In the genomic region with DNA sequence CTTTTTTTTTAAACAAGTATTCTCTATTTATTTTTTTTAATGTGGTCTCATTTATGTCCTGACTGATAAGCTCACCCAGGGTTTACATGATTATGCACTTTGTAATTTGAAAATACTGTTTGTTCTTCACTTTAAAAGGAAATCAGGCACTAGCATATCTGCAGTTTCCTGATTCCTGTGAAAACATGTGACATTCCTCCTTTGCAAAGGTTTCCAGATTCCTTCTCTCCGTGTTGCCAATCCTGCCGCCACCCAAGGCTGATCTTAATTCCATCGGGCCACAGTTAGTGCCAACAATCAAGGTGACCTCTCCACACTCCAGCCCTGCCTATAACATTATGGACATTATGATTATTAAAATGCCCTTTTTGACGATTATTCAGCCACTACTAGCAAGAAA, we compare ENCODE assay signal across 2 cellular contexts.
TF ChIP-seq lines count a peak whose summit lies in the region.

No MANE protein-coding gene starts in this region.

TF ChIP-seq in GM23338, 12 proteins besides CTCF, POLR2A, EP300 and RAD21 (continued from another document):
- TF ChIP-seq, protein P1, sequence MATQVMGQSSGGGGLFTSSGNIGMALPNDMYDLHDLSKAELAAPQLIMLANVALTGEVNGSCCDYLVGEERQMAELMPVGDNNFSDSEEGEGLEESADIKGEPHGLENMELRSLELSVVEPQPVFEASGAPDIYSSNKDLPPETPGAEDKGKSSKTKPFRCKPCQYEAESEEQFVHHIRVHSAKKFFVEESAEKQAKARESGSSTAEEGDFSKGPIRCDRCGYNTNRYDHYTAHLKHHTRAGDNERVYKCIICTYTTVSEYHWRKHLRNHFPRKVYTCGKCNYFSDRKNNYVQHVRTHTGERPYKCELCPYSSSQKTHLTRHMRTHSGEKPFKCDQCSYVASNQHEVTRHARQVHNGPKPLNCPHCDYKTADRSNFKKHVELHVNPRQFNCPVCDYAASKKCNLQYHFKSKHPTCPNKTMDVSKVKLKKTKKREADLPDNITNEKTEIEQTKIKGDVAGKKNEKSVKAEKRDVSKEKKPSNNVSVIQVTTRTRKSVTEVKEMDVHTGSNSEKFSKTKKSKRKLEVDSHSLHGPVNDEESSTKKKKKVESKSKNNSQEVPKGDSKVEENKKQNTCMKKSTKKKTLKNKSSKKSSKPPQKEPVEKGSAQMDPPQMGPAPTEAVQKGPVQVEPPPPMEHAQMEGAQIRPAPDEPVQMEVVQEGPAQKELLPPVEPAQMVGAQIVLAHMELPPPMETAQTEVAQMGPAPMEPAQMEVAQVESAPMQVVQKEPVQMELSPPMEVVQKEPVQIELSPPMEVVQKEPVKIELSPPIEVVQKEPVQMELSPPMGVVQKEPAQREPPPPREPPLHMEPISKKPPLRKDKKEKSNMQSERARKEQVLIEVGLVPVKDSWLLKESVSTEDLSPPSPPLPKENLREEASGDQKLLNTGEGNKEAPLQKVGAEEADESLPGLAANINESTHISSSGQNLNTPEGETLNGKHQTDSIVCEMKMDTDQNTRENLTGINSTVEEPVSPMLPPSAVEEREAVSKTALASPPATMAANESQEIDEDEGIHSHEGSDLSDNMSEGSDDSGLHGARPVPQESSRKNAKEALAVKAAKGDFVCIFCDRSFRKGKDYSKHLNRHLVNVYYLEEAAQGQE (IDR thresholded peaks at IDR 0.05; ENCODE audit: unreplicated experiment) = no peak
- TF ChIP-seq STAT1 (IDR thresholded peaks at IDR 0.05; ENCODE audit: unreplicated experiment) = no peak
- TF ChIP-seq CREB1 (CRISPR knock-in tag; IDR thresholded peaks at IDR 0.05; ENCODE audit: low read depth) = no peak
- TF ChIP-seq, protein P2, sequence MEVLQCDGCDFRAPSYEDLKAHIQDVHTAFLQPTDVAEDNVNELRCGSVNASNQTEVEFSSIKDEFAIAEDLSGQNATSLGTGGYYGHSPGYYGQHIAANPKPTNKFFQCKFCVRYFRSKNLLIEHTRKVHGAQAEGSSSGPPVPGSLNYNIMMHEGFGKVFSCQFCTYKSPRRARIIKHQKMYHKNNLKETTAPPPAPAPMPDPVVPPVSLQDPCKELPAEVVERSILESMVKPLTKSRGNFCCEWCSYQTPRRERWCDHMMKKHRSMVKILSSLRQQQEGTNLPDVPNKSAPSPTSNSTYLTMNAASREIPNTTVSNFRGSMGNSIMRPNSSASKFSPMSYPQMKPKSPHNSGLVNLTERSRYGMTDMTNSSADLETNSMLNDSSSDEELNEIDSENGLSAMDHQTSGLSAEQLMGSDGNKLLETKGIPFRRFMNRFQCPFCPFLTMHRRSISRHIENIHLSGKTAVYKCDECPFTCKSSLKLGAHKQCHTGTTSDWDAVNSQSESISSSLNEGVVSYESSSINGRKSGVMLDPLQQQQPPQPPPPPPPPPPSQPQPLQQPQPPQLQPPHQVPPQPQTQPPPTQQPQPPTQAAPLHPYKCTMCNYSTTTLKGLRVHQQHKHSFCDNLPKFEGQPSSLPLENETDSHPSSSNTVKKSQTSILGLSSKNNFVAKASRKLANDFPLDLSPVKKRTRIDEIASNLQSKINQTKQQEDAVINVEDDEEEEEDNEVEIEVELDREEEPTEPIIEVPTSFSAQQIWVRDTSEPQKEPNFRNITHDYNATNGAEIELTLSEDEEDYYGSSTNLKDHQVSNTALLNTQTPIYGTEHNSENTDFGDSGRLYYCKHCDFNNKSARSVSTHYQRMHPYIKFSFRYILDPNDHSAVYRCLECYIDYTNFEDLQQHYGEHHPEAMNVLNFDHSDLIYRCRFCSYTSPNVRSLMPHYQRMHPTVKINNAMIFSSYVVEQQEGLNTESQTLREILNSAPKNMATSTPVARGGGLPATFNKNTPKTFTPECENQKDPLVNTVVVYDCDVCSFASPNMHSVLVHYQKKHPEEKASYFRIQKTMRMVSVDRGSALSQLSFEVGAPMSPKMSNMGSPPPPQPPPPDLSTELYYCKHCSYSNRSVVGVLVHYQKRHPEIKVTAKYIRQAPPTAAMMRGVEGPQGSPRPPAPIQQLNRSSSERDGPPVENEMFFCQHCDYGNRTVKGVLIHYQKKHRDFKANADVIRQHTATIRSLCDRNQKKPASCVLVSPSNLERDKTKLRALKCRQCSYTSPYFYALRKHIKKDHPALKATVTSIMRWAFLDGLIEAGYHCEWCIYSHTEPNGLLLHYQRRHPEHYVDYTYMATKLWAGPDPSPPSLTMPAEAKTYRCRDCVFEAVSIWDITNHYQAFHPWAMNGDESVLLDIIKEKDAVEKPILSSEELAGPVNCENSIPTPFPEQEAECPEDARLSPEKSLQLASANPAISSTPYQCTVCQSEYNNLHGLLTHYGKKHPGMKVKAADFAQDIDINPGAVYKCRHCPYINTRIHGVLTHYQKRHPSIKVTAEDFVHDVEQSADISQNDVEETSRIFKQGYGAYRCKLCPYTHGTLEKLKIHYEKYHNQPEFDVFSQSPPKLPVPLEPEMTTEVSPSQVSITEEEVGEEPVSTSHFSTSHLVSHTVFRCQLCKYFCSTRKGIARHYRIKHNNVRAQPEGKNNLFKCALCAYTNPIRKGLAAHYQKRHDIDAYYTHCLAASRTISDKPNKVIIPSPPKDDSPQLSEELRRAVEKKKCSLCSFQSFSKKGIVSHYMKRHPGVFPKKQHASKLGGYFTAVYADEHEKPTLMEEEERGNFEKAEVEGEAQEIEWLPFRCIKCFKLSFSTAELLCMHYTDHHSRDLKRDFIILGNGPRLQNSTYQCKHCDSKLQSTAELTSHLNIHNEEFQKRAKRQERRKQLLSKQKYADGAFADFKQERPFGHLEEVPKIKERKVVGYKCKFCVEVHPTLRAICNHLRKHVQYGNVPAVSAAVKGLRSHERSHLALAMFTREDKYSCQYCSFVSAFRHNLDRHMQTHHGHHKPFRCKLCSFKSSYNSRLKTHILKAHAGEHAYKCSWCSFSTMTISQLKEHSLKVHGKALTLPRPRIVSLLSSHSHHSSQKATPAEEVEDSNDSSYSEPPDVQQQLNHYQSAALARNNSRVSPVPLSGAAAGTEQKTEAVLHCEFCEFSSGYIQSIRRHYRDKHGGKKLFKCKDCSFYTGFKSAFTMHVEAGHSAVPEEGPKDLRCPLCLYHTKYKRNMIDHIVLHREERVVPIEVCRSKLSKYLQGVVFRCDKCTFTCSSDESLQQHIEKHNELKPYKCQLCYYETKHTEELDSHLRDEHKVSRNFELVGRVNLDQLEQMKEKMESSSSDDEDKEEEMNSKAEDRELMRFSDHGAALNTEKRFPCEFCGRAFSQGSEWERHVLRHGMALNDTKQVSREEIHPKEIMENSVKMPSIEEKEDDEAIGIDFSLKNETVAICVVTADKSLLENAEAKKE (CRISPR knock-in tag; IDR thresholded peaks at IDR 0.05) = no peak
- no peak for TF ChIP-seq EZH2 (IDR thresholded peaks at IDR 0.05; ENCODE audit: low read depth, unreplicated experiment)
- TF ChIP-seq EZH2phosphoT487 (IDR thresholded peaks at IDR 0.05; ENCODE audit: unreplicated experiment) = no peak
- TF ChIP-seq ETS1 (IDR thresholded peaks at IDR 0.05) = no peak
- TF ChIP-seq ZNF114 (CRISPR knock-in tag; IDR thresholded peaks at IDR 0.05) = no peak
- TF ChIP-seq NANOG (IDR thresholded peaks at IDR 0.05; ENCODE audit: borderline replicate concordance) = no peak
- TF ChIP-seq JUNB (IDR thresholded peaks at IDR 0.05; ENCODE audit: unreplicated experiment) = no peak

TF ChIP-seq in WTC11, 78 proteins besides CTCF, POLR2A, EP300 and RAD21 (continued from another document and continues in another):
- TF ChIP-seq, protein P3, sequence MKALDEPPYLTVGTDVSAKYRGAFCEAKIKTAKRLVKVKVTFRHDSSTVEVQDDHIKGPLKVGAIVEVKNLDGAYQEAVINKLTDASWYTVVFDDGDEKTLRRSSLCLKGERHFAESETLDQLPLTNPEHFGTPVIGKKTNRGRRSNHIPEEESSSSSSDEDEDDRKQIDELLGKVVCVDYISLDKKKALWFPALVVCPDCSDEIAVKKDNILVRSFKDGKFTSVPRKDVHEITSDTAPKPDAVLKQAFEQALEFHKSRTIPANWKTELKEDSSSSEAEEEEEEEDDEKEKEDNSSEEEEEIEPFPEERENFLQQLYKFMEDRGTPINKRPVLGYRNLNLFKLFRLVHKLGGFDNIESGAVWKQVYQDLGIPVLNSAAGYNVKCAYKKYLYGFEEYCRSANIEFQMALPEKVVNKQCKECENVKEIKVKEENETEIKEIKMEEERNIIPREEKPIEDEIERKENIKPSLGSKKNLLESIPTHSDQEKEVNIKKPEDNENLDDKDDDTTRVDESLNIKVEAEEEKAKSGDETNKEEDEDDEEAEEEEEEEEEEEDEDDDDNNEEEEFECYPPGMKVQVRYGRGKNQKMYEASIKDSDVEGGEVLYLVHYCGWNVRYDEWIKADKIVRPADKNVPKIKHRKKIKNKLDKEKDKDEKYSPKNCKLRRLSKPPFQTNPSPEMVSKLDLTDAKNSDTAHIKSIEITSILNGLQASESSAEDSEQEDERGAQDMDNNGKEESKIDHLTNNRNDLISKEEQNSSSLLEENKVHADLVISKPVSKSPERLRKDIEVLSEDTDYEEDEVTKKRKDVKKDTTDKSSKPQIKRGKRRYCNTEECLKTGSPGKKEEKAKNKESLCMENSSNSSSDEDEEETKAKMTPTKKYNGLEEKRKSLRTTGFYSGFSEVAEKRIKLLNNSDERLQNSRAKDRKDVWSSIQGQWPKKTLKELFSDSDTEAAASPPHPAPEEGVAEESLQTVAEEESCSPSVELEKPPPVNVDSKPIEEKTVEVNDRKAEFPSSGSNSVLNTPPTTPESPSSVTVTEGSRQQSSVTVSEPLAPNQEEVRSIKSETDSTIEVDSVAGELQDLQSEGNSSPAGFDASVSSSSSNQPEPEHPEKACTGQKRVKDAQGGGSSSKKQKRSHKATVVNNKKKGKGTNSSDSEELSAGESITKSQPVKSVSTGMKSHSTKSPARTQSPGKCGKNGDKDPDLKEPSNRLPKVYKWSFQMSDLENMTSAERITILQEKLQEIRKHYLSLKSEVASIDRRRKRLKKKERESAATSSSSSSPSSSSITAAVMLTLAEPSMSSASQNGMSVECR (CRISPR knock-in tag; IDR thresholded peaks at IDR 0.05; ENCODE audit: borderline replicate concordance) = no peak
- TF ChIP-seq CDX4 (CRISPR knock-in tag; IDR thresholded peaks at IDR 0.05; ENCODE audit: borderline replicate concordance) (no peak), GABPB1 (CRISPR knock-in tag; IDR thresholded peaks at IDR 0.05) (no peak), IRF2 (CRISPR knock-in tag; IDR thresholded peaks at IDR 0.05; ENCODE audit: borderline replicate concordance, low read depth) (no peak), FOXP4 (CRISPR knock-in tag; IDR thresholded peaks at IDR 0.05) (no peak), ZNF416 (CRISPR knock-in tag; IDR thresholded peaks at IDR 0.05) (no peak), ZNF121 (CRISPR knock-in tag; IDR thresholded peaks at IDR 0.05) (no peak)
- TF ChIP-seq, protein P4, sequence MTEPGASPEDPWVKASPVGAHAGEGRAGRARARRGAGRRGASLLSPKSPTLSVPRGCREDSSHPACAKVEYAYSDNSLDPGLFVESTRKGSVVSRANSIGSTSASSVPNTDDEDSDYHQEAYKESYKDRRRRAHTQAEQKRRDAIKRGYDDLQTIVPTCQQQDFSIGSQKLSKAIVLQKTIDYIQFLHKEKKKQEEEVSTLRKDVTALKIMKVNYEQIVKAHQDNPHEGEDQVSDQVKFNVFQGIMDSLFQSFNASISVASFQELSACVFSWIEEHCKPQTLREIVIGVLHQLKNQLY (CRISPR knock-in tag; IDR thresholded peaks at IDR 0.05) = no peak
- TF ChIP-seq, protein P5, sequence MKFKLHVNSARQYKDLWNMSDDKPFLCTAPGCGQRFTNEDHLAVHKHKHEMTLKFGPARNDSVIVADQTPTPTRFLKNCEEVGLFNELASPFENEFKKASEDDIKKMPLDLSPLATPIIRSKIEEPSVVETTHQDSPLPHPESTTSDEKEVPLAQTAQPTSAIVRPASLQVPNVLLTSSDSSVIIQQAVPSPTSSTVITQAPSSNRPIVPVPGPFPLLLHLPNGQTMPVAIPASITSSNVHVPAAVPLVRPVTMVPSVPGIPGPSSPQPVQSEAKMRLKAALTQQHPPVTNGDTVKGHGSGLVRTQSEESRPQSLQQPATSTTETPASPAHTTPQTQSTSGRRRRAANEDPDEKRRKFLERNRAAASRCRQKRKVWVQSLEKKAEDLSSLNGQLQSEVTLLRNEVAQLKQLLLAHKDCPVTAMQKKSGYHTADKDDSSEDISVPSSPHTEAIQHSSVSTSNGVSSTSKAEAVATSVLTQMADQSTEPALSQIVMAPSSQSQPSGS (CRISPR knock-in tag; IDR thresholded peaks at IDR 0.05; ENCODE audit: borderline replicate concordance, low read depth) = no peak
- TF ChIP-seq, protein P6, sequence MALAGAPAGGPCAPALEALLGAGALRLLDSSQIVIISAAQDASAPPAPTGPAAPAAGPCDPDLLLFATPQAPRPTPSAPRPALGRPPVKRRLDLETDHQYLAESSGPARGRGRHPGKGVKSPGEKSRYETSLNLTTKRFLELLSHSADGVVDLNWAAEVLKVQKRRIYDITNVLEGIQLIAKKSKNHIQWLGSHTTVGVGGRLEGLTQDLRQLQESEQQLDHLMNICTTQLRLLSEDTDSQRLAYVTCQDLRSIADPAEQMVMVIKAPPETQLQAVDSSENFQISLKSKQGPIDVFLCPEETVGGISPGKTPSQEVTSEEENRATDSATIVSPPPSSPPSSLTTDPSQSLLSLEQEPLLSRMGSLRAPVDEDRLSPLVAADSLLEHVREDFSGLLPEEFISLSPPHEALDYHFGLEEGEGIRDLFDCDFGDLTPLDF (CRISPR knock-in tag; IDR thresholded peaks at IDR 0.05) = no peak
